ENCODE assay signal across 18 cellular contexts in genomic region chr12:93429448-93429847, GRCh38.
"Had no signal": no experiment of that assay in that cellular context is flagged by ENCODE, and none has a peak within 500 bp of the region (broad histone marks: within the 10 kb centered on the region; RNA-seq: fewer than 3 reads in every experiment).

No MANE protein-coding gene starts in this region.

- H3K36me3 ChIP-seq: ascending aorta, right atrium auricular region, stomach had no signal

- H3K27me3 ChIP-seq: ascending aorta, right atrium auricular region, stomach had no signal

- H3K9me3 Mint-ChIP-seq: activated B cell treated with CpG ODN at 0.5 μM for 24 hours; activated naive CD4-positive, alpha-beta T cell treated with anti-CD3 and anti-CD28 coated beads, Interleukin-2, amount 50 U/mL, for 24 hours; effector memory CD8-positive, alpha-beta T cell; T-cell; type B pancreatic cell had no signal

- ATAC-seq: activated CD8-positive, alpha-beta T cell treated with anti-CD3 and anti-CD28 coated beads, Interleukin-2, amount 10 ng/mL, durations not matched to agents 7 days and 5 days; effector memory CD8-positive, alpha-beta T cell; T-cell had no signal

- H3K9me3 ChIP-seq: ascending aorta, right atrium auricular region, stomach had no signal

- H3K4me3 Mint-ChIP-seq: activated CD8-positive, alpha-beta T cell treated with anti-CD3 and anti-CD28 coated beads, Interleukin-2, amount 10 ng/mL, durations not matched to agents 7 days and 5 days; type B pancreatic cell had no signal

- H3K27ac Mint-ChIP-seq: activated CD8-positive, alpha-beta T cell treated with anti-CD3 and anti-CD28 coated beads, Interleukin-2, amount 10 ng/mL, durations not matched to agents 7 days and 5 days had no signal

- H3K27me3 Mint-ChIP-seq: activated B cell treated with CpG ODN at 0.5 μM for 24 hours; activated naive CD4-positive, alpha-beta T cell treated with anti-CD3 and anti-CD28 coated beads, Interleukin-2, amount 50 U/mL, for 24 hours; effector memory CD8-positive, alpha-beta T cell; T-cell; type B pancreatic cell had no signal

- H3K4me3 ChIP-seq: ascending aorta, right atrium auricular region, stomach had no signal

- H3K27ac ChIP-seq: right atrium auricular region, stomach had no signal

- DNase-seq: activated B cell treated with CpG ODN at 0.5 μM for 24 hours; activated CD4-positive, alpha-beta T cell treated with anti-CD3 and anti-CD28 coated beads for 48 hours; activated CD8-positive, alpha-beta memory T cell treated with anti-CD3 and anti-CD28 coated beads, Interleukin-2, amount 50 U/mL, for 4 hours; activated CD8-positive, alpha-beta T cell treated with anti-CD3 and anti-CD28 coated beads, Interleukin-2, amount 10 ng/mL, durations not matched to agents 7 days and 5 days; activated gamma-delta T cell; dermis blood vessel endothelial cell; effector memory CD8-positive, alpha-beta T cell; foreskin fibroblast; glutamatergic neuron; hypothalamus; islet precursor cell; stimulated activated CD4-positive, alpha-beta T cell treated with anti-CD3 and anti-CD28 coated beads, Interleukin-2, amount 100 ng/mL, for 48 hours; stomach; T-cell had no signal
